Comparison of ENCODE assay signal across 1 cellular context in the genomic region with DNA sequence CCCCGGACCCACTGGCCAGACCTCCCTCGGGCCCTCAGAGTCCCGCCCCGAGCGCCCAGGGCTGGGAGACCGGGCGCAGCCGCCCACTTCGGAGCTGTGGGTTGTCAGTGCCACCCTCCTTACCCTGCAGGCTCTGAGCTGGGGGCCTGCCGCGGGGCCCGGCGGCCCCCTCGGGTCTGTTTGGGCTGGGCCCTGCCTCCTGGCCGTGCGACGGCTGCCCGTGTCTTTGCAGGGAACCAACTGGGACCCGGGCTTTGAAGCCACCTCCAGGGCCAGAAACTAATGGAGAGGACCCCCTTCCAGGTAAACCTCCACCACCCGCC.
A peak's percentile ranks its signal among the peaks of the same experiment; 100 is the strongest.
TF ChIP-seq lines count a peak whose summit lies in the region.

No MANE protein-coding gene starts in this region.

TF ChIP-seq in K562, 482 proteins besides CTCF, POLR2A, EP300 and RAD21:
- no peak for TF ChIP-seq ARID1B (IDR thresholded peaks at IDR 0.05)
- no peak for TF ChIP-seq TSC22D4 (tag; IDR thresholded peaks at IDR 0.05)
- no peak for TF ChIP-seq FOXK2 (conservative IDR thresholded peaks at IDR 0.05 in 1 of 2, IDR thresholded peaks at IDR 0.05 in 1 of 2; ENCODE audit: low read depth in 2 of 2)
- TF ChIP-seq MYBL2 (IDR thresholded peaks at IDR 0.05; ENCODE audit: low read depth) = no peak
- no peak for TF ChIP-seq MYBL2 (CRISPR knock-in tag; IDR thresholded peaks at IDR 0.05; ENCODE audit: borderline replicate concordance)
- no peak for TF ChIP-seq ZNF707 (CRISPR knock-in tag; conservative IDR thresholded peaks at IDR 0.05)
- TF ChIP-seq SIRT6 (IDR thresholded peaks at IDR 0.05; ENCODE audit: low read depth, low read length) = no peak
- no peak for TF ChIP-seq NONO (IDR thresholded peaks at IDR 0.05; ENCODE audit: low read depth in 2 of 2, low read length in 1 of 2)
- TF ChIP-seq, protein P1, sequence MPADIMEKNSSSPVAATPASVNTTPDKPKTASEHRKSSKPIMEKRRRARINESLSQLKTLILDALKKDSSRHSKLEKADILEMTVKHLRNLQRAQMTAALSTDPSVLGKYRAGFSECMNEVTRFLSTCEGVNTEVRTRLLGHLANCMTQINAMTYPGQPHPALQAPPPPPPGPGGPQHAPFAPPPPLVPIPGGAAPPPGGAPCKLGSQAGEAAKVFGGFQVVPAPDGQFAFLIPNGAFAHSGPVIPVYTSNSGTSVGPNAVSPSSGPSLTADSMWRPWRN (IDR thresholded peaks at IDR 0.05; ENCODE audit: low read depth) = no peak
- TF ChIP-seq NR2F6 (CRISPR knock-in tag; IDR thresholded peaks at IDR 0.05) = no peak
- TF ChIP-seq NR3C1 (CRISPR knock-in tag; IDR thresholded peaks at IDR 0.05) = 0 out of 2 replicates have a peak, but pooled peaks have one; percentile 11
- TF ChIP-seq, protein P2, sequence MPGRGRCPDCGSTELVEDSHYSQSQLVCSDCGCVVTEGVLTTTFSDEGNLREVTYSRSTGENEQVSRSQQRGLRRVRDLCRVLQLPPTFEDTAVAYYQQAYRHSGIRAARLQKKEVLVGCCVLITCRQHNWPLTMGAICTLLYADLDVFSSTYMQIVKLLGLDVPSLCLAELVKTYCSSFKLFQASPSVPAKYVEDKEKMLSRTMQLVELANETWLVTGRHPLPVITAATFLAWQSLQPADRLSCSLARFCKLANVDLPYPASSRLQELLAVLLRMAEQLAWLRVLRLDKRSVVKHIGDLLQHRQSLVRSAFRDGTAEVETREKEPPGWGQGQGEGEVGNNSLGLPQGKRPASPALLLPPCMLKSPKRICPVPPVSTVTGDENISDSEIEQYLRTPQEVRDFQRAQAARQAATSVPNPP (IDR thresholded peaks at IDR 0.05; ENCODE audit: borderline replicate concordance, insufficient read depth, insufficient read length) = no peak
- TF ChIP-seq ZNF75A (CRISPR knock-in tag; IDR thresholded peaks at IDR 0.05) = no peak
- peak; percentile 42 to 62; a peak in 3 of 4 replicates for TF ChIP-seq NRF1 (conservative IDR thresholded peaks at IDR 0.05 in 1 of 2, IDR thresholded peaks at IDR 0.05 in 1 of 2)
- no peak for TF ChIP-seq SIN3B (IDR thresholded peaks at IDR 0.05; ENCODE audit: low read depth)
- no peak for TF ChIP-seq ZNF282 (CRISPR knock-in tag; IDR thresholded peaks at IDR 0.05)
- 0 out of 2 replicates have a peak, but pooled peaks have one; percentile 53 for TF ChIP-seq FOXP1 (CRISPR knock-in tag; IDR thresholded peaks at IDR 0.05)
- no peak for TF ChIP-seq ZFP30 (CRISPR knock-in tag; IDR thresholded peaks at IDR 0.05; ENCODE audit: borderline replicate concordance)
- TF ChIP-seq FOXA3 (CRISPR knock-in tag; conservative IDR thresholded peaks at IDR 0.05 in 1 of 2, IDR thresholded peaks at IDR 0.05 in 1 of 2) = 0 out of 4 replicates have a peak, but pooled peaks of 1 of the 2 experiments have one; percentile 32
- no peak for TF ChIP-seq SAFB (IDR thresholded peaks at IDR 0.05; ENCODE audit: borderline replicate concordance, low read depth, low read length)
- TF ChIP-seq ZBTB7A (IDR thresholded peaks at IDR 0.05; ENCODE audit: borderline replicate concordance, control insufficient read depth, low read depth, low read length) = no peak
- TF ChIP-seq, protein P3, sequence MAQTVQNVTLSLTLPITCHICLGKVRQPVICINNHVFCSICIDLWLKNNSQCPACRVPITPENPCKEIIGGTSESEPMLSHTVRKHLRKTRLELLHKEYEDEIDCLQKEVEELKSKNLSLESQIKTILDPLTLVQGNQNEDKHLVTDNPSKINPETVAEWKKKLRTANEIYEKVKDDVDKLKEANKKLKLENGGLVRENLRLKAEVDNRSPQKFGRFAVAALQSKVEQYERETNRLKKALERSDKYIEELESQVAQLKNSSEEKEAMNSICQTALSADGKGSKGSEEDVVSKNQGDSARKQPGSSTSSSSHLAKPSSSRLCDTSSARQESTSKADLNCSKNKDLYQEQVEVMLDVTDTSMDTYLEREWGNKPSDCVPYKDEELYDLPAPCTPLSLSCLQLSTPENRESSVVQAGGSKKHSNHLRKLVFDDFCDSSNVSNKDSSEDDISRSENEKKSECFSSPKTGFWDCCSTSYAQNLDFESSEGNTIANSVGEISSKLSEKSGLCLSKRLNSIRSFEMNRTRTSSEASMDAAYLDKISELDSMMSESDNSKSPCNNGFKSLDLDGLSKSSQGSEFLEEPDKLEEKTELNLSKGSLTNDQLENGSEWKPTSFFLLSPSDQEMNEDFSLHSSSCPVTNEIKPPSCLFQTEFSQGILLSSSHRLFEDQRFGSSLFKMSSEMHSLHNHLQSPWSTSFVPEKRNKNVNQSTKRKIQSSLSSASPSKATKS (CRISPR knock-in tag; IDR thresholded peaks at IDR 0.05) = no peak
- TF ChIP-seq HDAC2 (IDR thresholded peaks at IDR 0.05) = no peak
- no peak for TF ChIP-seq ZBTB8A (IDR thresholded peaks at IDR 0.05; ENCODE audit: partially characterized antibody)
- TF ChIP-seq MYC (IDR thresholded peaks at IDR 0.05; ENCODE audit: low read depth, low read length) = no peak
- TF ChIP-seq MYC (CRISPR knock-in tag; IDR thresholded peaks at IDR 0.05; ENCODE audit: borderline replicate concordance, low read depth) = no peak
- TF ChIP-seq SLC30A9 (CRISPR knock-in tag; IDR thresholded peaks at IDR 0.05) = no peak
- TF ChIP-seq RBM14 (IDR thresholded peaks at IDR 0.05; ENCODE audit: borderline replicate concordance, insufficient read depth, low read depth, low read length) = no peak
- TF ChIP-seq ZNF589 (CRISPR knock-in tag; IDR thresholded peaks at IDR 0.05; ENCODE audit: low read depth) = no peak
TF ChIP-seq in K562: peak in this region for 4.
